8 cellular contexts compared by ENCODE assay signal in the genomic region with DNA sequence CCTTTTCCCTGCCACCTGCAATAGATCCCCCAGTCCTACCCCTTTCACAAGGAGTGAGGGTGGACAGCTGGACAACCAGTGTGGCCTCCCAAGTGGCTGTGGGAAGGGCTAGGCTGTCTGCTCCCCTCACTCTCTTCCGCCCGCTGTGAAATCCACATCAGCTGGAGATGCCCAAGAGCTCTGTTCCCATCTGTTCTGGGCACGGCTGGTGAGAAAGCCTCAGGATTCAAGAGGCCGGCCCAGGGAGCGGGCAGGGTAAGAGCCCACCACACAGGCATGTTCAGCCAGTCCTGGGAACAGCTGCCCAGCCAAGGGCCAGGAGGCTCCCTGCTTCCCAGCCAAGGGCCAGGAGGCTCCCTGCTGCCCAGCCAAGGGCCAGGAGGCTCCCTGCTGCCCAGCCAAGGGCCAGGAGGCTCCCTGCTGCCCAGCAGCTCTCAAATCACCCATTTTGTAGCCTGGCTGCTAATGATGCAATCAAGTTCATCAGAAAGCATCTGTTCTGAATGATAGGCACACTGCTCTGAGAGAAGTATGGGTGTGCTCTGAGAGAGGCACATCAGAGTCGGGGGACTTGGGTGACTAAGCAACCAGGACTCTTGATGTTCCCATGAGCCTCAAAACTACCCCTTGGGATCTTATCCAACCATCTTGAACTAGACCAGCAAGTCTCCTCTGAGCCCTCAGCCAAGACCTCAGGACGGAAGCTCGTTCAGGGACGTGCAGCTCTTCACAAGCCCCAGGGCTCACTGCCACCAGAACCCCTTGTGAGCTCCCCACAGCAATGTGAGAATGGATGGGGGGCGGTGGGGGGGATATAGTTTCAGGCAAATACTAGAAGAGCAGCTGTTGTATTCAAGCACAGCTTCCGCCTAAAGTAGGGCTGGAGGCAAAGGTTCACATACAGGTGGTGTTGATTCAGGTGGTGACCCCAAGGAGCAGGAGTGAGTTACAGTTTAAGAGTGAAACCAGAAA. TPM values are rescaled to one million over a fixed set of nuclear protein-coding genes. Genes with fewer than 3 reads are reported as not detected.
A peak's percentile ranks its signal among the peaks of the same experiment; 100 is the strongest.
DNase-seq lines count a peak whose midpoint lies in the region; ATAC-seq and TF ChIP-seq lines count a peak whose summit lies in the region.

No MANE protein-coding gene starts in this region.

- CTCF ChIA-PET in Caco-2 (lab: Charles Lee), result interaction anchor here (0.6 to 0.7 kb wide), 2 partner anchors 94 to 1417 kb away, joined by 4 to 5 read pairs; no protein-coding TSS in a partner anchor

- H3K4me1 ChIP-seq in Caco-2, result peaks cover 22% of the 10 kb centered on the region

- TF ChIP-seq CTCF in Caco-2 (IDR thresholded peaks at IDR 0.05; ENCODE audit: insufficient read depth in 1 of 2, low read depth in 1 of 2, low read length in 1 of 2, severe bottlenecking in 1 of 2, unreplicated experiment in 1 of 2) (no peak), choroid plexus epithelial cell (conservative IDR thresholded peaks at IDR 0.05; ENCODE audit: low read depth, low read length) (no peak), GM13976 (IDR thresholded peaks at IDR 0.05; ENCODE audit: borderline replicate concordance, control extremely low read depth, extremely low read depth, insufficient read depth, missing control alignments) (no peak), glutamatergic neuron (IDR thresholded peaks at IDR 0.05; ENCODE audit: partially characterized antibody, unreplicated experiment) (no peak)

- no peaks in the 10 kb centered on the region for H3K9me3 ChIP-seq in Caco-2

- H3K27me3 ChIP-seq in Caco-2 (replicated peaks; ENCODE audit: control insufficient read depth, insufficient read depth, low read length), result no peaks in the 10 kb centered on the region

- in situ Hi-C loops in GM13976 (cut with MboI; ENCODE audit: low sequenced_read_pairs, unreplicated experiment), result no loop called here

- H3K27me3 Mint-ChIP-seq in Caco-2 (ENCODE audit: insufficient read depth, unreplicated experiment), result no peaks in the 10 kb centered on the region
- peaks cover 6% of the 10 kb centered on the region for H3K27me3 Mint-ChIP-seq in glutamatergic neuron (ENCODE audit: unreplicated experiment)

- no peaks in the 10 kb centered on the region for H3K36me3 ChIP-seq in Caco-2 (ENCODE audit: control insufficient read depth, insufficient read depth, low read length)

- H3K9me3 Mint-ChIP-seq in Caco-2 (ENCODE audit: unreplicated experiment) (no peaks in the 10 kb centered on the region), glutamatergic neuron (ENCODE audit: unreplicated experiment) (peaks cover 4% of the 10 kb centered on the region)

- H3K4me3 Mint-ChIP-seq in Caco-2 (ENCODE audit: unreplicated experiment) (no peak overlapping the region), glutamatergic neuron (ENCODE audit: unreplicated experiment) (no peak overlapping the region)

- ATAC-seq in GM19455 (IDR thresholded peaks at IDR 0.05; ENCODE audit: unreplicated experiment) (peak; percentile 17), HG03064 (IDR thresholded peaks at IDR 0.05; ENCODE audit: low read depth, unreplicated experiment) (peak; percentile 42)

- H3K27ac Mint-ChIP-seq in Caco-2 (ENCODE audit: unreplicated experiment) (peak overlapping the region; percentile 1), glutamatergic neuron (ENCODE audit: unreplicated experiment) (no peak overlapping the region)

- no peak for DNase-seq in Caco-2
- peak; percentile 38 for DNase-seq in choroid plexus epithelial cell (ENCODE audit: low read depth)
- no peak for DNase-seq in GM13976 (ENCODE audit: low spot score)
- DNase-seq in activated CD4-positive, alpha-beta T cell treated with anti-CD3 and anti-CD28 coated beads, Interleukin-2, amount 50 U/mL, for 4 hours, result no peak
- DNase-seq in glutamatergic neuron, result no peak
- no peak for DNase-seq in NCI-H1092 treated with DMSO at 0.1 percent for 48 hours (lab: John Stamatoyannopoulos, UW)

- no peak overlapping the region for H3K4me3 ChIP-seq in Caco-2 (ENCODE audit: low read depth, low read length)
- no peak overlapping the region for H3K4me3 ChIP-seq in choroid plexus epithelial cell (ENCODE audit: low read depth, low read length)

- no TSS peak for BruUV-seq in Caco-2 (replicated peaks; lab: Mats Ljungman, UMichigan)

- H3K4me1 Mint-ChIP-seq in Caco-2 (ENCODE audit: low read depth, unreplicated experiment) (peaks cover 27% of the 10 kb centered on the region), glutamatergic neuron (ENCODE audit: low read depth, unreplicated experiment) (peaks cover 22% of the 10 kb centered on the region)

- H3K36me3 Mint-ChIP-seq in Caco-2 (ENCODE audit: insufficient read depth, unreplicated experiment) (no peaks in the 10 kb centered on the region), glutamatergic neuron (ENCODE audit: unreplicated experiment) (no peaks in the 10 kb centered on the region)

- intact Hi-C loops in Caco-2 (cut with micrococcal nuclease; ENCODE audit: unreplicated experiment), result no loop called here

- POLR2A ChIA-PET in Caco-2 (lab: Charles Lee), result interaction anchor here (0.7 kb wide), 1 partner anchor 20 kb away, joined by 5 read pairs; no protein-coding TSS in a partner anchor

RNA-seq across cellular contexts. Expression of a gene that starts 52.4 kb away (rescaled TPM):
- total RNA-seq in Caco-2 (2022) (123 and 128 TPM in 2 replicates), glutamatergic neuron (ENCODE audit: unreplicated experiment) (0.34 TPM)

Comparison
In these comparisons a context has a peak if more than half of its experiments do, and no peak if none do; other contexts are left out.
1. RNA of a gene that starts 52.4 kb away (total RNA-seq): 123 to 128 TPM in Caco-2; 0.34 TPM in glutamatergic neuron (single experiment); every median in the first group is over 10 times any median in the second.